Comparison of ENCODE assay signal across 1 cellular context in the genomic region with DNA sequence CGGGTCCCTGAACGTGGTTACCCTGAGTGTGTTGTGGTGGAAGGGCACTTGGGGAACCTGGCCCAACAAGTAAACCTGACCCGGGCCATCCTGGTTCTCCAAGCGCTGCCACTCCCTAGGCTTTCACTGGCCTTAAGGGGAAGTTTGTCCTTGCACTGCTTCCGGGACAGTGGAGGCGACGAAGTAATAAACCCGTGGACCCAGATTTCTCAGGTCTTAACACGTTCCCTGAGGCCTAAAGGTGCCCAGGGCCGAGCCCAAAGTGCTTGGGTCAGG.
TF ChIP-seq lines count a peak whose summit lies in the region.

No MANE protein-coding gene starts in this region.

TF ChIP-seq in GM23338, 12 proteins besides CTCF, POLR2A, EP300 and RAD21 (continued from another document):
- TF ChIP-seq ZNF462 (CRISPR knock-in tag; IDR thresholded peaks at IDR 0.05) (no peak), ZNF114 (CRISPR knock-in tag; IDR thresholded peaks at IDR 0.05) (no peak), POLR2AphosphoS5 (IDR thresholded peaks at IDR 0.05; ENCODE audit: low read depth) (no peak)
